ENCODE assay signal across 2 cellular contexts in the genomic region with DNA sequence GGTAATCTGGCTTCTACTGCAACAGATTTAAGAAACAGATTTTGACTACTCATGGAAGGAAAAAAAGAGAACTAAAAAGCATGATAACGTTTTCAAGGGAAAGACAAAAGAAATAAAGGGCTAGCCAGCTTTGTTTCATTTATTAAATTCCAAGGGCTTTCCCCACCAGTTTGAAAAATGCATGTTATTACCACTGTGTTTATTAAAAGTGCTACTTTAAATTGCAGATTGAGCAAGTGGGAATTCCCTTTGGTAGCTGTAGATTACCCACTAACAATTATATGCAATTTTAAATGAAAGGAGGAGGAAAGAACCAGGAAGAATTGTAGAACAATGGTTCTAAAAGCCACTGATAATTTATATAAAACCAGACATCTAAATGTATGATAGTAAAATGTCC.
TF ChIP-seq lines count a peak whose summit lies in the region.

No MANE protein-coding gene starts in this region.

TF ChIP-seq in GM12878, 131 proteins besides CTCF, POLR2A, EP300 and RAD21:
- TF ChIP-seq MTA2 (IDR thresholded peaks at IDR 0.05; ENCODE audit: low read depth) (peak; percentile 30; the same call in 1 of the 2 replicates), PAX5 (IDR thresholded peaks at IDR 0.05; ENCODE audit: borderline replicate concordance, low read depth, low read length) (no peak)

TF ChIP-seq in WTC11, 78 proteins besides CTCF, POLR2A, EP300 and RAD21:
- TF ChIP-seq, protein P1, sequence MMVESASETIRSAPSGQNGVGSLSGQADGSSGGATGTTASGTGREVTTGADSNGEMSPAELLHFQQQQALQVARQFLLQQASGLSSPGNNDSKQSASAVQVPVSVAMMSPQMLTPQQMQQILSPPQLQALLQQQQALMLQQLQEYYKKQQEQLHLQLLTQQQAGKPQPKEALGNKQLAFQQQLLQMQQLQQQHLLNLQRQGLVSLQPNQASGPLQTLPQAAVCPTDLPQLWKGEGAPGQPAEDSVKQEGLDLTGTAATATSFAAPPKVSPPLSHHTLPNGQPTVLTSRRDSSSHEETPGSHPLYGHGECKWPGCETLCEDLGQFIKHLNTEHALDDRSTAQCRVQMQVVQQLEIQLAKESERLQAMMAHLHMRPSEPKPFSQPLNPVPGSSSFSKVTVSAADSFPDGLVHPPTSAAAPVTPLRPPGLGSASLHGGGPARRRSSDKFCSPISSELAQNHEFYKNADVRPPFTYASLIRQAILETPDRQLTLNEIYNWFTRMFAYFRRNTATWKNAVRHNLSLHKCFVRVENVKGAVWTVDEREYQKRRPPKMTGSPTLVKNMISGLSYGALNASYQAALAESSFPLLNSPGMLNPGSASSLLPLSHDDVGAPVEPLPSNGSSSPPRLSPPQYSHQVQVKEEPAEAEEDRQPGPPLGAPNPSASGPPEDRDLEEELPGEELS (CRISPR knock-in tag; IDR thresholded peaks at IDR 0.05), result no peak
- TF ChIP-seq NFE2L1 (CRISPR knock-in tag; IDR thresholded peaks at IDR 0.05) (no peak), PRRX2 (CRISPR knock-in tag; IDR thresholded peaks at IDR 0.05) (no peak), OVOL2 (CRISPR knock-in tag; IDR thresholded peaks at IDR 0.05; ENCODE audit: borderline replicate concordance) (no peak), SMAD4 (CRISPR knock-in tag; IDR thresholded peaks at IDR 0.05) (no peak), FOXK1 (CRISPR knock-in tag; IDR thresholded peaks at IDR 0.05) (no peak), JUN (CRISPR knock-in tag; IDR thresholded peaks at IDR 0.05) (no peak), ZBTB21 (CRISPR knock-in tag; IDR thresholded peaks at IDR 0.05; ENCODE audit: borderline replicate concordance) (no peak), FOXP1 (CRISPR knock-in tag; IDR thresholded peaks at IDR 0.05; ENCODE audit: borderline replicate concordance) (no peak), KAT7 (CRISPR knock-in tag; IDR thresholded peaks at IDR 0.05; ENCODE audit: borderline replicate concordance) (no peak), RORB (CRISPR knock-in tag; IDR thresholded peaks at IDR 0.05) (no peak), ATF1 (CRISPR knock-in tag; IDR thresholded peaks at IDR 0.05) (no peak), ETV6 (CRISPR knock-in tag; IDR thresholded peaks at IDR 0.05) (no peak), ZNF263 (CRISPR knock-in tag; IDR thresholded peaks at IDR 0.05; ENCODE audit: low read depth) (no peak)
- TF ChIP-seq, protein P2, sequence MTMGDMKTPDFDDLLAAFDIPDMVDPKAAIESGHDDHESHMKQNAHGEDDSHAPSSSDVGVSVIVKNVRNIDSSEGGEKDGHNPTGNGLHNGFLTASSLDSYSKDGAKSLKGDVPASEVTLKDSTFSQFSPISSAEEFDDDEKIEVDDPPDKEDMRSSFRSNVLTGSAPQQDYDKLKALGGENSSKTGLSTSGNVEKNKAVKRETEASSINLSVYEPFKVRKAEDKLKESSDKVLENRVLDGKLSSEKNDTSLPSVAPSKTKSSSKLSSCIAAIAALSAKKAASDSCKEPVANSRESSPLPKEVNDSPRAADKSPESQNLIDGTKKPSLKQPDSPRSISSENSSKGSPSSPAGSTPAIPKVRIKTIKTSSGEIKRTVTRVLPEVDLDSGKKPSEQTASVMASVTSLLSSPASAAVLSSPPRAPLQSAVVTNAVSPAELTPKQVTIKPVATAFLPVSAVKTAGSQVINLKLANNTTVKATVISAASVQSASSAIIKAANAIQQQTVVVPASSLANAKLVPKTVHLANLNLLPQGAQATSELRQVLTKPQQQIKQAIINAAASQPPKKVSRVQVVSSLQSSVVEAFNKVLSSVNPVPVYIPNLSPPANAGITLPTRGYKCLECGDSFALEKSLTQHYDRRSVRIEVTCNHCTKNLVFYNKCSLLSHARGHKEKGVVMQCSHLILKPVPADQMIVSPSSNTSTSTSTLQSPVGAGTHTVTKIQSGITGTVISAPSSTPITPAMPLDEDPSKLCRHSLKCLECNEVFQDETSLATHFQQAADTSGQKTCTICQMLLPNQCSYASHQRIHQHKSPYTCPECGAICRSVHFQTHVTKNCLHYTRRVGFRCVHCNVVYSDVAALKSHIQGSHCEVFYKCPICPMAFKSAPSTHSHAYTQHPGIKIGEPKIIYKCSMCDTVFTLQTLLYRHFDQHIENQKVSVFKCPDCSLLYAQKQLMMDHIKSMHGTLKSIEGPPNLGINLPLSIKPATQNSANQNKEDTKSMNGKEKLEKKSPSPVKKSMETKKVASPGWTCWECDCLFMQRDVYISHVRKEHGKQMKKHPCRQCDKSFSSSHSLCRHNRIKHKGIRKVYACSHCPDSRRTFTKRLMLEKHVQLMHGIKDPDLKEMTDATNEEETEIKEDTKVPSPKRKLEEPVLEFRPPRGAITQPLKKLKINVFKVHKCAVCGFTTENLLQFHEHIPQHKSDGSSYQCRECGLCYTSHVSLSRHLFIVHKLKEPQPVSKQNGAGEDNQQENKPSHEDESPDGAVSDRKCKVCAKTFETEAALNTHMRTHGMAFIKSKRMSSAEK (CRISPR knock-in tag; IDR thresholded peaks at IDR 0.05; ENCODE audit: borderline replicate concordance), result no peak
- TF ChIP-seq, protein P3, sequence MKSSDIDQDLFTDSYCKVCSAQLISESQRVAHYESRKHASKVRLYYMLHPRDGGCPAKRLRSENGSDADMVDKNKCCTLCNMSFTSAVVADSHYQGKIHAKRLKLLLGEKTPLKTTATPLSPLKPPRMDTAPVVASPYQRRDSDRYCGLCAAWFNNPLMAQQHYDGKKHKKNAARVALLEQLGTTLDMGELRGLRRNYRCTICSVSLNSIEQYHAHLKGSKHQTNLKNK (CRISPR knock-in tag; IDR thresholded peaks at IDR 0.05), result no peak
- TF ChIP-seq, protein P4, sequence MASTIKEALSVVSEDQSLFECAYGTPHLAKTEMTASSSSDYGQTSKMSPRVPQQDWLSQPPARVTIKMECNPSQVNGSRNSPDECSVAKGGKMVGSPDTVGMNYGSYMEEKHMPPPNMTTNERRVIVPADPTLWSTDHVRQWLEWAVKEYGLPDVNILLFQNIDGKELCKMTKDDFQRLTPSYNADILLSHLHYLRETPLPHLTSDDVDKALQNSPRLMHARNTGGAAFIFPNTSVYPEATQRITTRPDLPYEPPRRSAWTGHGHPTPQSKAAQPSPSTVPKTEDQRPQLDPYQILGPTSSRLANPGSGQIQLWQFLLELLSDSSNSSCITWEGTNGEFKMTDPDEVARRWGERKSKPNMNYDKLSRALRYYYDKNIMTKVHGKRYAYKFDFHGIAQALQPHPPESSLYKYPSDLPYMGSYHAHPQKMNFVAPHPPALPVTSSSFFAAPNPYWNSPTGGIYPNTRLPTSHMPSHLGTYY (CRISPR knock-in tag; IDR thresholded peaks at IDR 0.05), result no peak
